17 cellular contexts compared by ENCODE assay signal in the genomic region with DNA sequence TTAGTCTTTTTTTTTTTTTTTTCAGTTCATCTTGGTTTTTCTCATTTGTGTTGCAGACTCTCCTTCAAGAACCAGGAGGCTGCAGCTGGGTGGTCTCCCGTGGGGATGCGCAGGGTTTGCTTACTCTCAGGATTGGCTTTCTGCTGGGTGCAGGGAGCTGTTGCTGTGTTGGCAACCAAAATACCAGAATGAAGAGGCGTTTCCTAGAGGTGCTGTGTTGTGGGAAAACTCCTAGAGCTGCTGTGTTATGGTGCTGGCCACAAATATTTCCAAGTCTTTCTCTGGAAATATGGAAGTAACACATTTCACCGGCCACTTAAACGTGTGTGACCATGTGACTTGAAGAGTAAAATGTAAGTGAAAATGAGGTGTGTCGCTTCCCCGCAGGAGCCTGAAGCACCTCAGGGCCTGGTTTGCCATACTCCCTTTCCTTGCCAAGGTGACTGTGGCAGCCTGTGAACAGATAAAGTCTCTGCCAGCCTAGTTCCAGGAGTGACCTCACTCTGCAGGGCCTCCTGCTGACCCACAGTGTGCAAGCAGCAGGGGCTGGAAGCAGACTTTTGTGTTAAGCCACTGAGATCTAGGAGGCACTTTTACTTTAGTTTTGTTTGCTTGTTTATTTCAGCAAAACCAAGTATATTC.
DNase-seq lines count a peak whose midpoint lies in the region; ATAC-seq and TF ChIP-seq lines count a peak whose summit lies in the region.
"Had no signal": no experiment of that assay in that cellular context is flagged by ENCODE, and none has a peak within 500 bp of the region (broad histone marks: within the 10 kb centered on the region; RNA-seq: fewer than 3 reads in every experiment).

No MANE protein-coding gene starts in this region.

- peaks cover 0 to 9% of the 10 kb centered on the region in 2 donors for H3K4me1 ChIP-seq in right atrium auricular region
- H3K4me1 ChIP-seq: HAP-1 had no signal

- H3K27ac ChIP-seq in right atrium auricular region = peak overlapping the region; percentile 27 to 51
- H3K27ac ChIP-seq: HL-60 had no signal

- no peak overlapping the region for H3K4me3 ChIP-seq in right atrium auricular region
- H3K4me3 ChIP-seq: HAP-1, K562 had no signal

- intact Hi-C loops in posterior vena cava (cut with DNase I) = no loop called here

- no peak for TF ChIP-seq CTCF in right atrium auricular region (IDR thresholded peaks at IDR 0.05)

- no peaks in the 10 kb centered on the region for H3K27me3 ChIP-seq in right atrium auricular region

- no peaks in the 10 kb centered on the region for H3K9me3 ChIP-seq in right atrium auricular region
- H3K9me3 ChIP-seq: HAP-1 had no signal

- DNase-seq in M059J (ENCODE audit: low read depth) = peak; percentile 12
- DNase-seq in astrocyte of the hippocampus (ENCODE audit: low read depth, low spot score) = peak; percentile 54
- no peak for DNase-seq in right atrium auricular region (ENCODE audit: low spot score)
- DNase-seq in posterior vena cava (ENCODE audit: low spot score) = peak; percentile 17
- no peak for DNase-seq in nucleus accumbens (lab: John Stamatoyannopoulos, UW)
- DNase-seq in SK-N-DZ (ENCODE audit: low spot score) = no peak
- DNase-seq: DMS153, NCI-H1048, NCI-H345, NCI-H526 treated with DMSO at 0.1 percent for 48 hours, OCI-M1, RPMI8226 had no signal

- no peaks in the 10 kb centered on the region for H3K36me3 ChIP-seq in right atrium auricular region
- H3K36me3 ChIP-seq: HAP-1 had no signal

- ATAC-seq in GM18502 (IDR thresholded peaks at IDR 0.05; ENCODE audit: poor library complexity, unreplicated experiment) (no peak), HG02885 (IDR thresholded peaks at IDR 0.05; ENCODE audit: poor library complexity, unreplicated experiment) (no peak)
- ATAC-seq: K562 had no signal

Comparison
In these comparisons a context has a peak if more than half of its experiments do, and no peak if none do; other contexts are left out.
1. DNase-seq: peak in M059J (single experiment), astrocyte of the hippocampus (single experiment) and posterior vena cava (single experiment); none in right atrium auricular region (single experiment), nucleus accumbens (0 of 56) and SK-N-DZ (single experiment).